Comparison of ENCODE assay signal across 19 cellular contexts in the genomic region with DNA sequence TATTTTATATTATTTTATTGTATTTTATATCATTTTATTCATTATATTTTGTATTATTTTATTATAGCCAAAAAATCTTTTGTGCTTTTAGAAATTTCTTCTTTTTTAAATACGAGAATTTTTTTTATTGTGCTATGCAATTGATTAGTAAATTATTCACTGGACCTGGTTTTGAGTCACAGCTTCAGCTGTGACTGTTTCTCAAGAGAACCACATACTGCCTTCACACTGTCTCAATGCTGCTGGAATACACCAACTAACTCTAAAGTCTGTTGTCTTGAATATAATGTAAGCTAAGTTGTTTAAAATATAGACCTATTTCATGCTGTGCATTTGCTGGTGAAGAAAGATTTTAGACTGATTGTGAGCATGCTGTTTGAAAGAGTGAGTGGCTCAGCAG.
"Had no signal": no experiment of that assay in that cellular context is flagged by ENCODE, and none has a peak within 500 bp of the region (broad histone marks: within the 10 kb centered on the region; RNA-seq: fewer than 3 reads in every experiment).

No MANE protein-coding gene starts in this region.

- H3K27me3 Mint-ChIP-seq: activated CD4-positive, alpha-beta T cell treated with anti-CD3 and anti-CD28 coated beads, Interleukin-2, amount 10 ng/mL, durations not matched to agents 24 days and 14 days; activated naive CD8-positive, alpha-beta T cell treated with anti-CD3 and anti-CD28 coated beads, Interleukin-2, amount 10 ng/mL, durations not matched to agents 7 days and 5 days; activated T-cell treated with anti-CD3 and anti-CD28 coated beads, Interleukin-2, amount 50 U/mL, for 24 hours; effector memory CD8-positive, alpha-beta T cell; progenitor cell of endocrine pancreas; stimulated activated naive CD8-positive, alpha-beta T cell treated with anti-CD3 and anti-CD28 coated beads, Interleukin-15, amount 100 ng/mL, for 72 hours; type B pancreatic cell had no signal

- H3K36me3 ChIP-seq: lower lobe of right lung, right atrium auricular region had no signal

- H3K9me3 Mint-ChIP-seq: activated CD4-positive, alpha-beta T cell treated with anti-CD3 and anti-CD28 coated beads, Interleukin-2, amount 10 ng/mL, durations not matched to agents 24 days and 14 days; activated naive CD8-positive, alpha-beta T cell treated with anti-CD3 and anti-CD28 coated beads, Interleukin-2, amount 10 ng/mL, durations not matched to agents 7 days and 5 days; activated T-cell treated with anti-CD3 and anti-CD28 coated beads, Interleukin-2, amount 50 U/mL, for 24 hours; activated T-helper 2 cell treated with anti-CD3 and anti-CD28 coated beads, Interferon-gamma antibody, Interleukin-2, Interleukin-4, amounts not matched to agents 10 μg/mL and 5 μg/mL and 100 μg/mL, durations not matched to agents 14 hours and 24 hours and 36 hours; stimulated activated naive CD8-positive, alpha-beta T cell treated with anti-CD3 and anti-CD28 coated beads, Interleukin-15, amount 100 ng/mL, for 72 hours; type B pancreatic cell had no signal

- H3K9me3 ChIP-seq: lower lobe of right lung, right atrium auricular region, testis had no signal

- H3K36me3 Mint-ChIP-seq: activated naive CD8-positive, alpha-beta T cell treated with anti-CD3 and anti-CD28 coated beads, Interleukin-2, amount 10 ng/mL, durations not matched to agents 7 days and 5 days; brain; mesothelial cell of epicardium; type B pancreatic cell had no signal

- H3K4me1 Mint-ChIP-seq: activated CD4-positive, alpha-beta T cell treated with anti-CD3 and anti-CD28 coated beads, Interleukin-2, amount 10 ng/mL, durations not matched to agents 24 days and 14 days; activated naive CD8-positive, alpha-beta T cell treated with anti-CD3 and anti-CD28 coated beads, Interleukin-2, amount 10 ng/mL, durations not matched to agents 7 days and 5 days; stimulated activated naive CD8-positive, alpha-beta T cell treated with anti-CD3 and anti-CD28 coated beads, Interleukin-15, amount 100 ng/mL, for 72 hours had no signal

- H3K27me3 ChIP-seq: right atrium auricular region, testis had no signal

- H3K4me1 ChIP-seq: lower lobe of right lung, right atrium auricular region, testis had no signal

- H3K27ac ChIP-seq: epithelial cell of prostate, lower lobe of right lung, right atrium auricular region, testis had no signal

- H3K4me3 Mint-ChIP-seq: activated CD4-positive, alpha-beta T cell treated with anti-CD3 and anti-CD28 coated beads, Interleukin-2, amount 10 ng/mL, durations not matched to agents 24 days and 14 days; activated CD8-positive, alpha-beta T cell treated with anti-CD3 and anti-CD28 coated beads, Interleukin-2, amount 10 ng/mL, durations not matched to agents 7 days and 5 days; activated naive CD8-positive, alpha-beta T cell treated with anti-CD3 and anti-CD28 coated beads, Interleukin-2, amount 10 ng/mL, durations not matched to agents 7 days and 5 days; activated T-cell treated with anti-CD3 and anti-CD28 coated beads, Interleukin-2, amount 50 U/mL, for 24 hours; effector memory CD8-positive, alpha-beta T cell; mesothelial cell of epicardium; nephron; stimulated activated naive CD8-positive, alpha-beta T cell treated with anti-CD3 and anti-CD28 coated beads, Interleukin-15, amount 100 ng/mL, for 72 hours; type B pancreatic cell had no signal

- H3K27ac Mint-ChIP-seq: activated CD4-positive, alpha-beta T cell treated with anti-CD3 and anti-CD28 coated beads, Interleukin-2, amount 10 ng/mL, durations not matched to agents 24 days and 14 days; activated CD8-positive, alpha-beta T cell treated with anti-CD3 and anti-CD28 coated beads, Interleukin-2, amount 10 ng/mL, durations not matched to agents 7 days and 5 days; activated naive CD8-positive, alpha-beta T cell treated with anti-CD3 and anti-CD28 coated beads, Interleukin-2, amount 10 ng/mL, durations not matched to agents 7 days and 5 days; activated T-cell treated with anti-CD3 and anti-CD28 coated beads, Interleukin-2, amount 50 U/mL, for 24 hours; activated T-helper 2 cell treated with anti-CD3 and anti-CD28 coated beads, Interferon-gamma antibody, Interleukin-2, Interleukin-4, amounts not matched to agents 10 μg/mL and 5 μg/mL and 100 μg/mL, durations not matched to agents 14 hours and 24 hours and 36 hours; effector memory CD8-positive, alpha-beta T cell; mesothelial cell of epicardium; nephron; progenitor cell of endocrine pancreas; stimulated activated naive CD8-positive, alpha-beta T cell treated with anti-CD3 and anti-CD28 coated beads, Interleukin-15, amount 100 ng/mL, for 72 hours; type B pancreatic cell had no signal

- H3K4me3 ChIP-seq: lower lobe of right lung, right atrium auricular region, testis had no signal

- DNase-seq: activated CD4-positive, alpha-beta T cell treated with anti-CD3 and anti-CD28 coated beads, Interleukin-2, amount 10 ng/mL, durations not matched to agents 24 days and 14 days; activated CD4-positive, CD25-positive, alpha-beta regulatory T cell; activated CD8-positive, alpha-beta T cell treated with anti-CD3 and anti-CD28 coated beads, Interleukin-2, amount 10 ng/mL, durations not matched to agents 7 days and 5 days; activated naive CD4-positive, alpha-beta T cell treated with Interleukin-2 at 50 U/mL for 16 hours; activated naive CD8-positive, alpha-beta T cell treated with anti-CD3 and anti-CD28 coated beads, Interleukin-2, amount 10 ng/mL, durations not matched to agents 7 days and 5 days; activated T-cell treated with anti-CD3 and anti-CD28 coated beads, Interleukin-2, amount 50 U/mL, for 24 hours; caudate nucleus; effector memory CD8-positive, alpha-beta T cell; lower lobe of right lung; stimulated activated naive CD8-positive, alpha-beta T cell treated with anti-CD3 and anti-CD28 coated beads, Interleukin-15, amount 100 ng/mL, for 72 hours; testis had no signal
